ENCODE assay signal across 10 cellular contexts in genomic region chr3:189276481-189277190, GRCh38.
DNase-seq lines count a peak whose midpoint lies in the region; ATAC-seq, FAIRE-seq and TF ChIP-seq lines count a peak whose summit lies in the region.
"Had no signal": no experiment of that assay in that cellular context is flagged by ENCODE, and none has a peak within 500 bp of the region (broad histone marks: within the 10 kb centered on the region; RNA-seq: fewer than 3 reads in every experiment).

No MANE protein-coding gene starts in this region.

- no peak overlapping the region for H3K4me3 Mint-ChIP-seq in activated T-helper 17 cell treated with anti-CD3 and anti-CD28 coated beads, Interleukin-2, amount 50 U/mL, for 72 hours
- H3K4me3 Mint-ChIP-seq: activated CD4-positive, alpha-beta T cell treated with anti-CD3 and anti-CD28 coated beads, Interleukin-2, amount 10 ng/mL, durations not matched to agents 7 days and 5 days had no signal

- H3K36me3 Mint-ChIP-seq in activated T-helper 17 cell treated with anti-CD3 and anti-CD28 coated beads, Interleukin-2, amount 50 U/mL, for 72 hours (ENCODE audit: low read depth): no peaks in the 10 kb centered on the region

- H4K20me1 ChIP-seq in keratinocyte (ENCODE audit: control insufficient read depth, extremely low read depth, insufficient read depth, low read length): no peaks in the 10 kb centered on the region

- peak; percentile 94 for DNase-seq in AG10803 (ENCODE audit: low read depth)
- DNase-seq in HS-5 (ENCODE audit: low read depth): peak; percentile 81
- no peak for DNase-seq in keratinocyte (ENCODE audit: low read depth, low spot score)
- DNase-seq in activated effector memory CD4-positive, alpha-beta T cell treated with anti-CD3 and anti-CD28 coated beads, Interleukin-2, amount 50 U/mL, for 16 hours: no peak
- DNase-seq in middle frontal gyrus (ENCODE audit: extremely low spot score, low spot score): no peak
- DNase-seq in posterior vena cava (ENCODE audit: low spot score): no peak
- DNase-seq: activated CD4-positive, alpha-beta T cell treated with anti-CD3 and anti-CD28 coated beads, Interleukin-2, amount 10 ng/mL, durations not matched to agents 7 days and 5 days; erythroblast had no signal

- peak overlapping the region; percentile 72 for H3K27ac Mint-ChIP-seq in activated T-helper 17 cell treated with anti-CD3 and anti-CD28 coated beads, Interleukin-2, amount 50 U/mL, for 72 hours

- H3K9me3 ChIP-seq in keratinocyte (ENCODE audit: control insufficient read depth, low read depth, low read length): no peaks in the 10 kb centered on the region

- H3K36me3 ChIP-seq in keratinocyte (ENCODE audit: control insufficient read depth in 2 of 2, extremely low read depth in 1 of 2, insufficient read depth in 2 of 2, low read length in 2 of 2): no peaks in the 10 kb centered on the region

- intact Hi-C loops in posterior vena cava (cut with DNase I): no loop called here

- peaks cover 9% of the 10 kb centered on the region for H3K4me1 Mint-ChIP-seq in activated T-helper 17 cell treated with anti-CD3 and anti-CD28 coated beads, Interleukin-2, amount 50 U/mL, for 72 hours

- H3K9me1 ChIP-seq in keratinocyte (ENCODE audit: control insufficient read depth, extremely low read depth, insufficient read depth, low read length): no peaks in the 10 kb centered on the region

- H3K4me3 ChIP-seq in AG10803 (ENCODE audit: low read length) (no peak overlapping the region), keratinocyte (ENCODE audit: control insufficient read depth in 2 of 3, extremely low read depth in 1 of 3, insufficient read depth in 2 of 3, low read depth in 1 of 3, low read length in 3 of 3) (peak overlapping the region in 2 of 3 experiments; percentile 18 to 23)

- H3K9ac ChIP-seq in keratinocyte (ENCODE audit: control insufficient read depth, extremely low read depth, insufficient read depth, low read length): peak overlapping the region; percentile 62

- TF ChIP-seq CTCF in AG10803 (conservative IDR thresholded peaks at IDR 0.05; ENCODE audit: low read length) (no peak), keratinocyte (optimal IDR thresholded peaks at IDR 0.05 in 1 of 3, IDR thresholded peaks at IDR 0.05 in 1 of 3, conservative IDR thresholded peaks at IDR 0.05 in 1 of 3; ENCODE audit: extremely low read depth in 1 of 3, insufficient read depth in 2 of 3, low read length in 3 of 3) (no peak)

- peaks cover 4% of the 10 kb centered on the region for H3K9me3 Mint-ChIP-seq in activated T-helper 17 cell treated with anti-CD3 and anti-CD28 coated beads, Interleukin-2, amount 50 U/mL, for 72 hours

- peak; percentile 88 for FAIRE-seq in keratinocyte (lab: Jason Lieb, UNC)

- peaks cover 44% of the 10 kb centered on the region for H3K4me1 ChIP-seq in keratinocyte (ENCODE audit: control insufficient read depth, extremely low read depth, insufficient read depth, low read length)

- no peaks in the 10 kb centered on the region for H3K79me2 ChIP-seq in keratinocyte (ENCODE audit: control insufficient read depth, insufficient read depth, low read length)

- no peak for TF ChIP-seq POLR2A in GM18505 (IDR thresholded peaks at IDR 0.05; ENCODE audit: borderline replicate concordance, extremely low read depth, insufficient read depth, insufficient read length)

- peak overlapping the region; percentile 95 for H3K27ac ChIP-seq in keratinocyte (ENCODE audit: control insufficient read depth, insufficient read depth, low read length)

- ATAC-seq in activated T-helper 17 cell treated with anti-CD3 and anti-CD28 coated beads, Interleukin-2, amount 50 U/mL, for 72 hours (replicated peaks): no peak
- no peak for ATAC-seq in GM18505 (IDR thresholded peaks at IDR 0.05; ENCODE audit: unreplicated experiment)

- no peaks in the 10 kb centered on the region for H3K27me3 ChIP-seq in keratinocyte (ENCODE audit: control insufficient read depth, extremely low read depth, insufficient read depth, low read length)

- dilution Hi-C loops in keratinocyte (cut with MboI; ENCODE audit: extremely low pct_ligation_motif_present, low sequenced_read_pairs): no loop called here

- H3K27me3 Mint-ChIP-seq in activated T-helper 17 cell treated with anti-CD3 and anti-CD28 coated beads, Interleukin-2, amount 50 U/mL, for 72 hours: no peaks in the 10 kb centered on the region
- H3K27me3 Mint-ChIP-seq: activated CD4-positive, alpha-beta T cell treated with anti-CD3 and anti-CD28 coated beads, Interleukin-2, amount 10 ng/mL, durations not matched to agents 7 days and 5 days had no signal

- peak overlapping the region; percentile 88 for H2AFZ ChIP-seq in keratinocyte (ENCODE audit: control insufficient read depth, low read length)

- H3K4me2 ChIP-seq in keratinocyte (ENCODE audit: control insufficient read depth, extremely low read depth, insufficient read depth, low read depth, low read length): peak overlapping the region; percentile 84

Comparison
In these comparisons a context has a peak if more than half of its experiments do, and no peak if none do; other contexts are left out.
1. DNase-seq: peak in AG10803 (single experiment) and HS-5 (single experiment); none in keratinocyte (single experiment), activated effector memory CD4-positive, alpha-beta T cell treated with anti-CD3 and anti-CD28 coated beads, Interleukin-2, amount 50 U/mL, for 16 hours (single experiment), middle frontal gyrus (single experiment) and posterior vena cava (single experiment).